Comparison of ENCODE assay signal across 15 cellular contexts in the genomic region with DNA sequence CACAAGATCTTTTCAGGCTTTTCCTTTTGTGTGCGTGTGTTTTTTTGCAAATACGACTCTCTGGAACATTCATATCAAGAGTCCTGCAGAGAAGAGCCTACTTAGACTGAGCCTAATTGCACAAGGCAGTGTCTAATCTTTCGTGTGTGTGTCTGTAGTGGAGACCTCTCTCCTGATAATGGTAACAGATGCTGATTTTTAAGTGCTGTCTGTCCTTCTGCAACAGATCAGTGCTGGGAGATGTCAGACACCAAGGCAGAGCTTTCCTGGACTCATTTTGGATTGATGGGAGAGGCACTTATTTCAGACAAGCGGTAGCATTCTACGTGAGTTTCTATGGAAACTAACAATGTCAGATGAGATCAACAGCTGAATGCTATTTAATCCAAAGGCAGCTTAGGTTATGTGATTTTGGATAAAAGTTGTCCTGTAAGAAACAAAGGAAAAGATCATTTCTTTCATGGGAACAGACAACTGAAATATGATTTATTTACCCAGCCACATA.
DNase-seq lines count a peak whose midpoint lies in the region; ATAC-seq and TF ChIP-seq lines count a peak whose summit lies in the region.
"Had no signal": no experiment of that assay in that cellular context is flagged by ENCODE, and none has a peak within 500 bp of the region (broad histone marks: within the 10 kb centered on the region; RNA-seq: fewer than 3 reads in every experiment).

No MANE protein-coding gene starts in this region.

- H4K20me1 ChIP-seq in neural cell (ENCODE audit: insufficient read depth) (no peaks in the 10 kb centered on the region), OCI-LY7 (ENCODE audit: insufficient read depth, low read length) (no peaks in the 10 kb centered on the region)
- H4K20me1 ChIP-seq: BLaER1 treated with 17β-estradiol and CSF1 and Interleukin-3, amounts not matched to agents 10 nM and 100 nM had no signal

- H3K36me3 Mint-ChIP-seq in effector memory CD8-positive, alpha-beta T cell (ENCODE audit: insufficient read depth), result no peaks in the 10 kb centered on the region
- H3K36me3 Mint-ChIP-seq: CD4-positive, CD25-positive, alpha-beta regulatory T cell had no signal

- peak; percentile 90 for TF ChIP-seq EP300 in neural cell (conservative IDR thresholded peaks at IDR 0.05; ENCODE audit: poor library complexity, severe bottlenecking)

- no peaks in the 10 kb centered on the region for H3K27me3 Mint-ChIP-seq in effector memory CD8-positive, alpha-beta T cell
- H3K27me3 Mint-ChIP-seq: CD4-positive, CD25-positive, alpha-beta regulatory T cell had no signal

- DNase-seq in NCI-H748 (lab: John Stamatoyannopoulos, UW; ENCODE audit: unreplicated experiment) (peak; percentile 32), NCI-H748 treated with DMSO at 0.1 percent for 48 hours (lab: John Stamatoyannopoulos, UW) (no peak), RWPE2 (ENCODE audit: low spot score) (no peak), HUDEP-2 (lab: John Stamatoyannopoulos, UW; ENCODE audit: unreplicated experiment in 76 of 76) (no peak), OCI-LY7 (ENCODE audit: low spot score) (no peak)
- DNase-seq in effector memory CD8-positive, alpha-beta T cell, result no peak
- DNase-seq: AML-193; CD4-positive, CD25-positive, alpha-beta regulatory T cell; DMS53; GF-D8 had no signal

- no peak overlapping the region for H3K27ac Mint-ChIP-seq in effector memory CD8-positive, alpha-beta T cell
- H3K27ac Mint-ChIP-seq: CD4-positive, CD25-positive, alpha-beta regulatory T cell had no signal

- BruUV-seq in OCI-LY7 (replicated peaks; lab: Mats Ljungman, UMichigan), result no TSS peak

- TF ChIP-seq CTCF in RWPE2 (IDR thresholded peaks at IDR 0.05; ENCODE audit: poor library complexity, severe bottlenecking) (no peak), neural cell (IDR thresholded peaks at IDR 0.05; ENCODE audit: poor library complexity, severe bottlenecking) (no peak), OCI-LY7 (conservative IDR thresholded peaks at IDR 0.05; ENCODE audit: low read length) (no peak)

- H3K79me2 ChIP-seq in neural cell (replicated peaks; ENCODE audit: insufficient read depth, low read length), result no peaks in the 10 kb centered on the region
- no peaks in the 10 kb centered on the region for H3K79me2 ChIP-seq in OCI-LY7 (ENCODE audit: insufficient read depth, low read depth, low read length)

- H3K9me3 ChIP-seq in RWPE2 (ENCODE audit: severe bottlenecking) (no peaks in the 10 kb centered on the region), endocrine pancreas (ENCODE audit: control insufficient read depth, low read length) (no peaks in the 10 kb centered on the region), neural cell (ENCODE audit: low read length) (no peaks in the 10 kb centered on the region), OCI-LY7 (ENCODE audit: low read length) (no peaks in the 10 kb centered on the region)
- H3K9me3 ChIP-seq: BLaER1 treated with 17β-estradiol and CSF1 and Interleukin-3, amounts not matched to agents 10 nM and 100 nM; HAP-1 had no signal

- peaks cover 0 to 8% of the 10 kb centered on the region in 2 donors for H3K9me3 Mint-ChIP-seq in effector memory CD8-positive, alpha-beta T cell

- H3K4me1 Mint-ChIP-seq in effector memory CD8-positive, alpha-beta T cell (ENCODE audit: low read depth in 2 of 2), result no peaks in the 10 kb centered on the region
- H3K4me1 Mint-ChIP-seq: CD4-positive, CD25-positive, alpha-beta regulatory T cell had no signal

- intact Hi-C loops in OCI-LY7 (cut with micrococcal nuclease; ENCODE audit: unreplicated experiment), result no loop called here

- no peaks in the 10 kb centered on the region for H3F3A ChIP-seq in neural cell (ENCODE audit: insufficient read depth, low read length, poor library complexity, severe bottlenecking)

- H3K9me2 ChIP-seq in neural cell (ENCODE audit: insufficient read depth, low read length), result no peaks in the 10 kb centered on the region
- H3K9me2 ChIP-seq in OCI-LY7 (ENCODE audit: insufficient read depth, low read length), result no peaks in the 10 kb centered on the region

- peak overlapping the region; percentile 18 for H3K4me2 ChIP-seq in neural cell (ENCODE audit: low read length)
- no peak overlapping the region for H3K4me2 ChIP-seq in OCI-LY7 (ENCODE audit: low read length)

- CTCF ChIA-PET in OCI-LY7 (lab: Charles Lee; ENCODE audit: unreplicated experiment), result no interaction called here

- H2AFZ ChIP-seq in neural cell (ENCODE audit: low read depth, low read length), result no peak overlapping the region
- no peak overlapping the region for H2AFZ ChIP-seq in OCI-LY7 (ENCODE audit: low read length)

- H3K4me1 ChIP-seq in RWPE2 (ENCODE audit: insufficient read depth, poor library complexity, severe bottlenecking) (peaks cover 35% of the 10 kb centered on the region), endocrine pancreas (ENCODE audit: control insufficient read depth, insufficient read depth, low read length) (peaks cover 40% of the 10 kb centered on the region), OCI-LY7 (ENCODE audit: insufficient read depth, low read length, poor library complexity, severe bottlenecking) (no peaks in the 10 kb centered on the region)
- H3K4me1 ChIP-seq: HAP-1 had no signal

- H3K27ac ChIP-seq in RWPE2 (ENCODE audit: poor library complexity, severe bottlenecking) (peak overlapping the region; percentile 85), neural cell (ENCODE audit: low read length) (peak overlapping the region; percentile 50), OCI-LY7 (ENCODE audit: low read depth, low read length, poor library complexity, severe bottlenecking) (no peak overlapping the region)
- H3K27ac ChIP-seq: 22Rv1 had no signal

- H3K4me3 ChIP-seq in RWPE2 (ENCODE audit: severe bottlenecking), result no peak overlapping the region
- peak overlapping the region; percentile 28 for H3K4me3 ChIP-seq in endocrine pancreas (ENCODE audit: control insufficient read depth, insufficient read depth, low read length)
- H3K4me3 ChIP-seq in neural cell (ENCODE audit: low read length), result peak overlapping the region; percentile 8
- no peak overlapping the region for H3K4me3 ChIP-seq in OCI-LY7 (ENCODE audit: low read depth, low read length, poor library complexity, severe bottlenecking)
- H3K4me3 ChIP-seq: BLaER1 treated with 17β-estradiol and CSF1 and Interleukin-3, amounts not matched to agents 10 nM and 100 nM; HAP-1 had no signal

- no peak overlapping the region for H3K9ac ChIP-seq in endocrine pancreas (ENCODE audit: control insufficient read depth, insufficient read depth, low read length)
- peak overlapping the region; percentile 5 for H3K9ac ChIP-seq in neural cell (ENCODE audit: low read length)
- H3K9ac ChIP-seq: BLaER1 treated with 17β-estradiol and CSF1 and Interleukin-3, amounts not matched to agents 10 nM and 100 nM had no signal

- no peaks in the 10 kb centered on the region for H3K27me3 ChIP-seq in RWPE2 (ENCODE audit: insufficient read depth, poor library complexity, severe bottlenecking)
- H3K27me3 ChIP-seq in endocrine pancreas (ENCODE audit: control insufficient read depth, insufficient read depth, low read length), result no peaks in the 10 kb centered on the region
- no peaks in the 10 kb centered on the region for H3K27me3 ChIP-seq in neural cell (ENCODE audit: insufficient read depth, low read depth, low read length)
- H3K27me3 ChIP-seq: BLaER1 treated with 17β-estradiol and CSF1 and Interleukin-3, amounts not matched to agents 10 nM and 100 nM had no signal

- POLR2A ChIA-PET in OCI-LY7 (lab: Charles Lee), result no interaction called here

- H3K36me3 ChIP-seq in RWPE2 (ENCODE audit: low read depth) (peaks cover 10% of the 10 kb centered on the region), endocrine pancreas (ENCODE audit: control insufficient read depth, insufficient read depth, low read length) (no peaks in the 10 kb centered on the region), neural cell (ENCODE audit: insufficient read depth, low read length) (no peaks in the 10 kb centered on the region), OCI-LY7 (ENCODE audit: insufficient read depth, low read length) (no peaks in the 10 kb centered on the region)
- H3K36me3 ChIP-seq: BLaER1 treated with 17β-estradiol and CSF1 and Interleukin-3, amounts not matched to agents 10 nM and 100 nM; HAP-1 had no signal

- no peak overlapping the region for H3K4me3 Mint-ChIP-seq in effector memory CD8-positive, alpha-beta T cell
- H3K4me3 Mint-ChIP-seq: CD4-positive, CD25-positive, alpha-beta regulatory T cell had no signal

- no peak for ATAC-seq in RWPE2 (ENCODE audit: low read depth)
- ATAC-seq in effector memory CD8-positive, alpha-beta T cell (replicated peaks), result no peak

- no peak for TF ChIP-seq RAD21 in neural cell (conservative IDR thresholded peaks at IDR 0.05)

TF ChIP-seq in neural cell, 6 proteins besides CTCF, POLR2A, EP300 and RAD21:
- peak; percentile 34 for TF ChIP-seq POLR2AphosphoS5 (IDR thresholded peaks at IDR 0.05)
- TF ChIP-seq EZH2 (IDR thresholded peaks at IDR 0.05; ENCODE audit: borderline replicate concordance, insufficient read depth, low read length, poor library complexity, severe bottlenecking), result no peak

Comparison
In these comparisons a context has a peak if more than half of its experiments do, and no peak if none do; other contexts are left out.
1. H3K4me3 ChIP-seq: peak in endocrine pancreas (single experiment) and neural cell (single experiment); none in RWPE2 (single experiment) and OCI-LY7 (single experiment).